In genomic region chr1:20733361-20733975, GRCh38 we compare ENCODE assay signal across 1 cellular context.
A peak's percentile ranks its signal among the peaks of the same experiment; 100 is the strongest.
TF ChIP-seq lines count a peak whose summit lies in the region.

No MANE protein-coding gene starts in this region.

TF ChIP-seq in HepG2, 621 proteins besides CTCF, POLR2A, EP300 and RAD21 (continues in another document):
- no peak; the same call in 1 of the 2 replicates for TF ChIP-seq RELA (CRISPR knock-in tag; IDR thresholded peaks at IDR 0.05)
- TF ChIP-seq HDAC2 (CRISPR knock-in tag; IDR thresholded peaks at IDR 0.05): no peak
- TF ChIP-seq SIX1 (CRISPR knock-in tag; IDR thresholded peaks at IDR 0.05; ENCODE audit: borderline replicate concordance): no peak
- TF ChIP-seq NCOA5 (CRISPR knock-in tag; IDR thresholded peaks at IDR 0.05): no peak
- 0 out of 2 replicates have a peak, but pooled peaks have one; percentile 29 for TF ChIP-seq CREM (IDR thresholded peaks at IDR 0.05)
- no peak for TF ChIP-seq CREM (CRISPR knock-in tag; IDR thresholded peaks at IDR 0.05)
- TF ChIP-seq ZNF496 (CRISPR knock-in tag; IDR thresholded peaks at IDR 0.05; ENCODE audit: insufficient replicate concordance): no peak
- 0 out of 2 replicates have a peak, but pooled peaks have one; percentile 17 for TF ChIP-seq ZNF343 (CRISPR knock-in tag; IDR thresholded peaks at IDR 0.05)
- no peak for TF ChIP-seq KAT2B (IDR thresholded peaks at IDR 0.05; ENCODE audit: borderline replicate concordance, low read depth, low read length)
- no peak for TF ChIP-seq ZNF331 (CRISPR knock-in tag; IDR thresholded peaks at IDR 0.05)
- TF ChIP-seq ATAD3A (CRISPR knock-in tag; IDR thresholded peaks at IDR 0.05): no peak
- 0 out of 2 replicates have a peak, but pooled peaks have one; percentile 31 for TF ChIP-seq ESRRA (CRISPR knock-in tag; IDR thresholded peaks at IDR 0.05; ENCODE audit: low read depth)
- TF ChIP-seq ZMAT3 (CRISPR knock-in tag; conservative IDR thresholded peaks at IDR 0.05): no peak
- TF ChIP-seq ZNF776 (CRISPR knock-in tag; IDR thresholded peaks at IDR 0.05): no peak
- TF ChIP-seq MEF2D (CRISPR knock-in tag; IDR thresholded peaks at IDR 0.05): 0 out of 2 replicates have a peak, but pooled peaks have one; percentile 31
- TF ChIP-seq DMAP1 (CRISPR knock-in tag; IDR thresholded peaks at IDR 0.05): no peak
- TF ChIP-seq TBP (CRISPR knock-in tag; IDR thresholded peaks at IDR 0.05): no peak
- no peak for TF ChIP-seq JUNB (CRISPR knock-in tag; IDR thresholded peaks at IDR 0.05; ENCODE audit: borderline replicate concordance)
- TF ChIP-seq HNF4G (IDR thresholded peaks at IDR 0.05; ENCODE audit: borderline replicate concordance, low read depth, low read length): no peak
- TF ChIP-seq HNF4G (CRISPR knock-in tag; IDR thresholded peaks at IDR 0.05; ENCODE audit: borderline replicate concordance, low read depth): no peak
- 0 out of 2 replicates have a peak, but pooled peaks have one; percentile 14 for TF ChIP-seq ZSCAN29 (CRISPR knock-in tag; conservative IDR thresholded peaks at IDR 0.05)
- TF ChIP-seq ZNF432 (CRISPR knock-in tag; IDR thresholded peaks at IDR 0.05; ENCODE audit: borderline replicate concordance): no peak
- no peak for TF ChIP-seq CHCHD3 (CRISPR knock-in tag; IDR thresholded peaks at IDR 0.05)
- no peak for TF ChIP-seq ZNF329 (CRISPR knock-in tag; IDR thresholded peaks at IDR 0.05; ENCODE audit: low read depth)
- TF ChIP-seq ZFP90 (CRISPR knock-in tag; IDR thresholded peaks at IDR 0.05; ENCODE audit: borderline replicate concordance): no peak
- TF ChIP-seq CHD4 (IDR thresholded peaks at IDR 0.05; ENCODE audit: borderline replicate concordance, low read length): no peak
- no peak for TF ChIP-seq ZSCAN30 (CRISPR knock-in tag; IDR thresholded peaks at IDR 0.05)
- TF ChIP-seq ZNF773 (CRISPR knock-in tag; IDR thresholded peaks at IDR 0.05; ENCODE audit: borderline replicate concordance): no peak
- no peak for TF ChIP-seq NFE2 (CRISPR knock-in tag; IDR thresholded peaks at IDR 0.05)
- TF ChIP-seq NR0B2 (CRISPR knock-in tag; IDR thresholded peaks at IDR 0.05): 0 out of 2 replicates have a peak, but pooled peaks have one; percentile 22
- TF ChIP-seq ASH2L (IDR thresholded peaks at IDR 0.05; ENCODE audit: insufficient read length, low read depth, low read length): no peak
- TF ChIP-seq PAWR (CRISPR knock-in tag; IDR thresholded peaks at IDR 0.05; ENCODE audit: borderline replicate concordance): 0 out of 2 replicates have a peak, but pooled peaks have one; percentile 52
- TF ChIP-seq FOXJ3 (CRISPR knock-in tag; IDR thresholded peaks at IDR 0.05; ENCODE audit: borderline replicate concordance): no peak
- TF ChIP-seq NR2C2 (CRISPR knock-in tag; IDR thresholded peaks at IDR 0.05; ENCODE audit: borderline replicate concordance): peak; percentile 15; the same call in 1 of the 2 replicates
- no peak for TF ChIP-seq ZNF251 (CRISPR knock-in tag; IDR thresholded peaks at IDR 0.05)
- no peak for TF ChIP-seq BORCS8-MEF2B (CRISPR knock-in tag; IDR thresholded peaks at IDR 0.05)
- no peak for TF ChIP-seq ZSCAN21 (CRISPR knock-in tag; IDR thresholded peaks at IDR 0.05; ENCODE audit: borderline replicate concordance)
- TF ChIP-seq RXRB (CRISPR knock-in tag; IDR thresholded peaks at IDR 0.05; ENCODE audit: borderline replicate concordance): no peak
- no peak for TF ChIP-seq HNRNPUL1 (IDR thresholded peaks at IDR 0.05; ENCODE audit: low read depth, low read length)
- TF ChIP-seq ZBTB1 (CRISPR knock-in tag; IDR thresholded peaks at IDR 0.05; ENCODE audit: borderline replicate concordance): no peak
- TF ChIP-seq ZNF605 (CRISPR knock-in tag; IDR thresholded peaks at IDR 0.05): no peak
- no peak for TF ChIP-seq RFX5 (IDR thresholded peaks at IDR 0.05; ENCODE audit: low read depth, low read length)
- TF ChIP-seq KLF15 (CRISPR knock-in tag; IDR thresholded peaks at IDR 0.05; ENCODE audit: borderline replicate concordance): no peak
- TF ChIP-seq ZNF550 (CRISPR knock-in tag; IDR thresholded peaks at IDR 0.05; ENCODE audit: borderline replicate concordance): no peak
- TF ChIP-seq SOX6 (IDR thresholded peaks at IDR 0.05): no peak
- peak; percentile 36; the same call in 1 of the 2 replicates for TF ChIP-seq SOX6 (CRISPR knock-in tag; IDR thresholded peaks at IDR 0.05)
- TF ChIP-seq ZBTB39 (CRISPR knock-in tag; IDR thresholded peaks at IDR 0.05): no peak
- TF ChIP-seq, protein P1, sequence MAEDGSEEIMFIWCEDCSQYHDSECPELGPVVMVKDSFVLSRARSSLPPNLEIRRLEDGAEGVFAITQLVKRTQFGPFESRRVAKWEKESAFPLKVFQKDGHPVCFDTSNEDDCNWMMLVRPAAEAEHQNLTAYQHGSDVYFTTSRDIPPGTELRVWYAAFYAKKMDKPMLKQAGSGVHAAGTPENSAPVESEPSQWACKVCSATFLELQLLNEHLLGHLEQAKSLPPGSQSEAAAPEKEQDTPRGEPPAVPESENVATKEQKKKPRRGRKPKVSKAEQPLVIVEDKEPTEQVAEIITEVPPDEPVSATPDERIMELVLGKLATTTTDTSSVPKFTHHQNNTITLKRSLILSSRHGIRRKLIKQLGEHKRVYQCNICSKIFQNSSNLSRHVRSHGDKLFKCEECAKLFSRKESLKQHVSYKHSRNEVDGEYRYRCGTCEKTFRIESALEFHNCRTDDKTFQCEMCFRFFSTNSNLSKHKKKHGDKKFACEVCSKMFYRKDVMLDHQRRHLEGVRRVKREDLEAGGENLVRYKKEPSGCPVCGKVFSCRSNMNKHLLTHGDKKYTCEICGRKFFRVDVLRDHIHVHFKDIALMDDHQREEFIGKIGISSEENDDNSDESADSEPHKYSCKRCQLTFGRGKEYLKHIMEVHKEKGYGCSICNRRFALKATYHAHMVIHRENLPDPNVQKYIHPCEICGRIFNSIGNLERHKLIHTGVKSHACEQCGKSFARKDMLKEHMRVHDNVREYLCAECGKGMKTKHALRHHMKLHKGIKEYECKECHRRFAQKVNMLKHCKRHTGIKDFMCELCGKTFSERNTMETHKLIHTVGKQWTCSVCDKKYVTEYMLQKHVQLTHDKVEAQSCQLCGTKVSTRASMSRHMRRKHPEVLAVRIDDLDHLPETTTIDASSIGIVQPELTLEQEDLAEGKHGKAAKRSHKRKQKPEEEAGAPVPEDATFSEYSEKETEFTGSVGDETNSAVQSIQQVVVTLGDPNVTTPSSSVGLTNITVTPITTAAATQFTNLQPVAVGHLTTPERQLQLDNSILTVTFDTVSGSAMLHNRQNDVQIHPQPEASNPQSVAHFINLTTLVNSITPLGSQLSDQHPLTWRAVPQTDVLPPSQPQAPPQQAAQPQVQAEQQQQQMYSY (CRISPR knock-in tag; IDR thresholded peaks at IDR 0.05): no peak
- TF ChIP-seq GZF1 (CRISPR knock-in tag; IDR thresholded peaks at IDR 0.05): 0 out of 2 replicates have a peak, but pooled peaks have one; percentile 47
- TF ChIP-seq ZKSCAN5 (CRISPR knock-in tag; IDR thresholded peaks at IDR 0.05): no peak
- no peak for TF ChIP-seq MTA1 (CRISPR knock-in tag; IDR thresholded peaks at IDR 0.05; ENCODE audit: borderline replicate concordance)
- no peak for TF ChIP-seq JUN (CRISPR knock-in tag; IDR thresholded peaks at IDR 0.05)
- TF ChIP-seq, protein P2, sequence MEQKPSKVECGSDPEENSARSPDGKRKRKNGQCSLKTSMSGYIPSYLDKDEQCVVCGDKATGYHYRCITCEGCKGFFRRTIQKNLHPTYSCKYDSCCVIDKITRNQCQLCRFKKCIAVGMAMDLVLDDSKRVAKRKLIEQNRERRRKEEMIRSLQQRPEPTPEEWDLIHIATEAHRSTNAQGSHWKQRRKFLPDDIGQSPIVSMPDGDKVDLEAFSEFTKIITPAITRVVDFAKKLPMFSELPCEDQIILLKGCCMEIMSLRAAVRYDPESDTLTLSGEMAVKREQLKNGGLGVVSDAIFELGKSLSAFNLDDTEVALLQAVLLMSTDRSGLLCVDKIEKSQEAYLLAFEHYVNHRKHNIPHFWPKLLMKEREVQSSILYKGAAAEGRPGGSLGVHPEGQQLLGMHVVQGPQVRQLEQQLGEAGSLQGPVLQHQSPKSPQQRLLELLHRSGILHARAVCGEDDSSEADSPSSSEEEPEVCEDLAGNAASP (CRISPR knock-in tag; IDR thresholded peaks at IDR 0.05; ENCODE audit: borderline replicate concordance): 0 out of 2 replicates have a peak, but pooled peaks have one; percentile 4
- TF ChIP-seq CENPX (CRISPR knock-in tag; IDR thresholded peaks at IDR 0.05): no peak
- no peak for TF ChIP-seq MYNN (CRISPR knock-in tag; IDR thresholded peaks at IDR 0.05; ENCODE audit: low read depth)
- TF ChIP-seq MEIS1 (CRISPR knock-in tag; IDR thresholded peaks at IDR 0.05; ENCODE audit: borderline replicate concordance): 0 out of 2 replicates have a peak, but pooled peaks have one; percentile 7
- TF ChIP-seq PHF21A (CRISPR knock-in tag; IDR thresholded peaks at IDR 0.05): no peak
- no peak for TF ChIP-seq AKAP8 (CRISPR knock-in tag; IDR thresholded peaks at IDR 0.05)
- no peak for TF ChIP-seq NR2F6 (IDR thresholded peaks at IDR 0.05)
- TF ChIP-seq NR2F6 (CRISPR knock-in tag; IDR thresholded peaks at IDR 0.05): no peak
- TF ChIP-seq, protein P3, sequence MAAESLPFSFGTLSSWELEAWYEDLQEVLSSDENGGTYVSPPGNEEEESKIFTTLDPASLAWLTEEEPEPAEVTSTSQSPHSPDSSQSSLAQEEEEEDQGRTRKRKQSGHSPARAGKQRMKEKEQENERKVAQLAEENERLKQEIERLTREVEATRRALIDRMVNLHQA (CRISPR knock-in tag; IDR thresholded peaks at IDR 0.05): no peak
- no peak for TF ChIP-seq CREB1 (IDR thresholded peaks at IDR 0.05)
- peak; percentile 17; the same call in 1 of the 2 replicates for TF ChIP-seq CREB1 (CRISPR knock-in tag; IDR thresholded peaks at IDR 0.05)
- 0 out of 2 replicates have a peak, but pooled peaks have one; percentile 10 for TF ChIP-seq TAF1 (CRISPR knock-in tag; IDR thresholded peaks at IDR 0.05)
- no peak for TF ChIP-seq ZNF543 (CRISPR knock-in tag; IDR thresholded peaks at IDR 0.05)
- no peak for TF ChIP-seq ZNF839 (CRISPR knock-in tag; IDR thresholded peaks at IDR 0.05; ENCODE audit: borderline replicate concordance)
- no peak for TF ChIP-seq ARHGAP35 (CRISPR knock-in tag; IDR thresholded peaks at IDR 0.05; ENCODE audit: borderline replicate concordance)
- peak; percentile 53; the same call in 1 of the 2 replicates for TF ChIP-seq PITX1 (CRISPR knock-in tag; IDR thresholded peaks at IDR 0.05)
- no peak for TF ChIP-seq HOXA9 (CRISPR knock-in tag; IDR thresholded peaks at IDR 0.05; ENCODE audit: borderline replicate concordance)
- TF ChIP-seq JUND (CRISPR knock-in tag; IDR thresholded peaks at IDR 0.05): no peak
- TF ChIP-seq ZNF124 (CRISPR knock-in tag; IDR thresholded peaks at IDR 0.05): 0 out of 2 replicates have a peak, but pooled peaks have one; percentile 17
- TF ChIP-seq POLR2G (IDR thresholded peaks at IDR 0.05; ENCODE audit: low read depth, low read length): peak; percentile 31
- TF ChIP-seq MLXIP (CRISPR knock-in tag; IDR thresholded peaks at IDR 0.05; ENCODE audit: borderline replicate concordance): 0 out of 2 replicates have a peak, but pooled peaks have one; percentile 5
- TF ChIP-seq ZNF234 (CRISPR knock-in tag; conservative IDR thresholded peaks at IDR 0.05): no peak
- no peak for TF ChIP-seq GPBP1L1 (CRISPR knock-in tag; IDR thresholded peaks at IDR 0.05)
- no peak for TF ChIP-seq NPAS2 (CRISPR knock-in tag; IDR thresholded peaks at IDR 0.05; ENCODE audit: borderline replicate concordance)
